In the genomic region with DNA sequence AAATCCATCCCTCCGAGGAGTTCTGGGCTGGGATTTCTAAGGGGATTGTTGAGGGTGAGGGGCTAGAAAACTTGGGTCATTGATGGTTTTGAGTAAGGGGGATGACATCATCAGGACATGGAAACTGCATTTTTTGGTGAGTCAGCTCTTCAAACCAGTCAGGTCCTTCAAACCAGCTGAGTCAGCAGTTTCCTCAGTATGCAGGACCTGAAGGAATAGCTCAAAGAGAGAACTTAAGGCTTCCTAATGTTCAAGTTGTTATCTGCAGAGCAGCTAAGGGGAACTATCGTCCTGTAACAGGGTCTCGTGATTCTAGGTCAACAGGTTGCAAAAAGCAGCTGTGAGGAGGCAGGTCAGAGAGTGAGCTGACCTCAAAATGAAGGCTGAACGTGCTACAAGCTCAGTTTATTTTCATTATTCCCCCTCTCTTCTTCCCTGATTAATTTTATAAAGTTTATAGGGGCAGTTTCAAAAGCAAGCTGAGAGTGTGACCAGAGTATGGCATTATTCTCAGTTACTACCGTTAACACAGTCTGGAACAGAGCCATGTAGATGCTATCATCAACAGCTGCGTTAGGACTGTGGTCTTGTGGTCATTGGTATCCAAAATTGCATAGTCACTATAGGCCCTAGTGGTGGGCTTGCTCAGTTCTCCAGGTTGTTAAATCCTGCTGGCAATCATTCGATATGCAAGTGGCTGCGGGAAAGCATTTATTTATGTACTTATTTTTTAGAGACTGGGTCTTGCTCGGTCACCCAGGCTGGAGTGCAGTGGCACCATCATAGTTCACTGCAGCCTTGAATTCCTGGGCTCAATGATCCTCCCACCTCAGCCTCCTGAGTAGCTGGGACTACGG, we compare ENCODE assay signal across 10 cellular contexts. TPM values are rescaled to one million over a fixed set of nuclear protein-coding genes. Genes with fewer than 3 reads are reported as not detected.
DNase-seq lines count a peak whose midpoint lies in the region; ATAC-seq, FAIRE-seq and TF ChIP-seq lines count a peak whose summit lies in the region.
"Had no signal": no experiment of that assay in that cellular context is flagged by ENCODE, and none has a peak within 500 bp of the region (broad histone marks: within the 10 kb centered on the region; RNA-seq: fewer than 3 reads in every experiment).

No MANE protein-coding gene starts in this region.

- no peak for TF ChIP-seq POLR2A in GM12892 (IDR thresholded peaks at IDR 0.05; ENCODE audit: low read depth, low read length)

- H3K9me3 ChIP-seq in PC-3 (ENCODE audit: low read length): no peaks in the 10 kb centered on the region
- H3K9me3 ChIP-seq: pancreas had no signal

- no peaks in the 10 kb centered on the region for H3F3A ChIP-seq in PC-3 (ENCODE audit: low read length, unreplicated experiment)

- POLR2A ChIA-PET in PC-3 (lab: Charles Lee; ENCODE audit: unreplicated experiment): no interaction called here

- DNase-seq in GM12892 (ENCODE audit: insufficient read length) (no peak), PC-3 (peak; percentile 50), sciatic nerve (ENCODE audit: low spot score) (peak; percentile 32), NCI-H526 (lab: John Stamatoyannopoulos, UW) (no peak), NCI-H524 treated with DMSO at 0.1 percent for 48 hours (lab: John Stamatoyannopoulos, UW) (no peak)
- DNase-seq: activated CD4-positive, CD25-positive, alpha-beta regulatory T cell treated with anti-CD3 and anti-CD28 coated beads, Interleukin-2, amount 50 U/mL, for 72 hours; pancreas had no signal

- BruUV-seq in PC-3 (replicated peaks; lab: Mats Ljungman, UMichigan): no TSS peak

- FAIRE-seq in GM12892 (lab: Jason Lieb, UNC): peak; percentile 67
- FAIRE-seq: pancreas had no signal

- H3K4me1 ChIP-seq in PC-3 (ENCODE audit: insufficient read depth, low read length): no peaks in the 10 kb centered on the region
- H3K4me1 ChIP-seq: pancreas had no signal

- no peak overlapping the region for H3K4me2 ChIP-seq in PC-3 (ENCODE audit: low read length)

- H3K9me2 ChIP-seq in PC-3 (replicated peaks; ENCODE audit: low read length): no peaks in the 10 kb centered on the region

- H3K4me3 ChIP-seq in PC-3 (ENCODE audit: low read length): no peak overlapping the region
- H3K4me3 ChIP-seq: pancreas had no signal

- no peak overlapping the region for H3K27ac ChIP-seq in PC-3 (ENCODE audit: low read length)
- H3K27ac ChIP-seq: pancreas had no signal

- no peaks in the 10 kb centered on the region for H3K36me3 ChIP-seq in PC-3 (ENCODE audit: low read depth, low read length)
- H3K36me3 ChIP-seq: pancreas had no signal

- no peak for TF ChIP-seq CTCF in PC-3 (conservative IDR thresholded peaks at IDR 0.05; ENCODE audit: low read depth, low read length)

- no peak overlapping the region for H2AFZ ChIP-seq in PC-3 (ENCODE audit: low read length)

- ATAC-seq in PC-3 (no peak), esophagus mucosa (peak; percentile 36), sciatic nerve (peak; percentile 69), GM19324 (IDR thresholded peaks at IDR 0.05; ENCODE audit: low FRiP score, unreplicated experiment) (no peak), GM18867 (IDR thresholded peaks at IDR 0.05; ENCODE audit: unreplicated experiment) (no peak)

- H3K79me2 ChIP-seq in PC-3 (ENCODE audit: low read length): no peaks in the 10 kb centered on the region

- H3K27me3 ChIP-seq in PC-3 (ENCODE audit: low read length): no peaks in the 10 kb centered on the region
- H3K27me3 ChIP-seq: pancreas had no signal

- CTCF ChIA-PET in PC-3 (lab: Charles Lee): no interaction called here

- H4K20me1 ChIP-seq in PC-3 (ENCODE audit: low read length): no peaks in the 10 kb centered on the region

- no peak overlapping the region for H3K9ac ChIP-seq in PC-3 (ENCODE audit: low read length)

- intact Hi-C loops in PC-3 (cut with micrococcal nuclease) (no loop called here), sciatic nerve (cut with DNase I) (no loop called here)

RNA-seq across cellular contexts. Expression of gene SDC3, which starts 10.7 kb away (rescaled TPM):
- polyA plus RNA-seq in GM12892 (2012; ENCODE audit: missing spikeins): 0.28 TPM
- total RNA-seq in PC-3 (2014; rRNA removed): 10.0 and 20.3 TPM in 2 replicates
- 3.3 TPM for total RNA-seq in esophagus mucosa
- 84.9 TPM for total RNA-seq in sciatic nerve

Comparison
In these comparisons a context has a peak if more than half of its experiments do, and no peak if none do; other contexts are left out.
1. DNase-seq: peak in PC-3 (single experiment) and sciatic nerve (single experiment); none in GM12892 (single experiment), NCI-H526 (0 of 2) and NCI-H524 treated with DMSO at 0.1 percent for 48 hours (single experiment).
2. ATAC-seq: peak in esophagus mucosa (single experiment) and sciatic nerve (single experiment); none in PC-3 (single experiment), GM19324 (single experiment) and GM18867 (single experiment).